Comparison of ENCODE assay signal across 7 cellular contexts in the genomic region with DNA sequence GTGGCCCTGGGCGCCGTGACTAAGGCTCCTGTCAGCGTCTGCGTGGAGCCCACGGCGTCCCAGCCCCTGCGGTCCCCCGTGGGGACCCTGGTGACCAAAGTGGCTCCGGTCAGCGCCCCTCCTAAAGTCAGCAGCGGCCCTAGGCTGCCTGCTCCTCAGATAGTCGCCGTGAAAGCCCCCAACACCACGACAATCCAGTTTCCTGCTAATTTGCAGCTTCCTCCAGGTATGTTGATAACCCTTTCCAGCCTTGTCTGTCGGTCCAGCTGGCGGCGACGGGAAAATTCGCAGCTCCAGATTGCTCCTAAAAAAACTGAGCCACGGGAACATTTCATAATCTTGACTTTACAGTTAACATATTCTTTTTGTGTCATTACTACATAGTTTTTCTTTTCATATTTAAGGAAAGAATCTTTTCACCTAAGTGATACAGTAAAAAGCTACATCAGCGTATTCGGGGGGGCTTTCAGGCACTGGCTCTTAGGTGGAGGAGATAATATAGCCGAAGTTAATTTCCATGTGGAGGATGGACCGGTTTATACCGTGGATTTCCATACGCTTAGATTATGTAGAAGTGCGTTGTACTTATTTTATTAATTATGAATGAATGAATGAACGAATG. TPM values are rescaled to one million over a fixed set of nuclear protein-coding genes. Genes with fewer than 3 reads are reported as not detected.
DNase-seq lines count a peak whose midpoint lies in the region; ATAC-seq, FAIRE-seq and TF ChIP-seq lines count a peak whose summit lies in the region.

No MANE protein-coding gene starts in this region.

- TF ChIP-seq CTCF in GM12864 (IDR thresholded peaks at IDR 0.05; ENCODE audit: low read depth, low read length, missing control alignments): no peak
- TF ChIP-seq CTCF in astrocyte (IDR thresholded peaks at IDR 0.05; ENCODE audit: insufficient read depth, low read depth, low read length): no peak
- no peak for TF ChIP-seq CTCF in right lobe of liver (IDR thresholded peaks at IDR 0.05)

- H3K4me3 ChIP-seq in GM12864 (ENCODE audit: low read depth, low read length) (peak overlapping the region; percentile 97), HUES6 (ENCODE audit: low read depth, low read length) (peak overlapping the region; percentile 98), astrocyte (ENCODE audit: insufficient read depth, low read depth, low read length) (peak overlapping the region; percentile 71), right lobe of liver (peak overlapping the region; percentile 52 to 71 (median 66)), urinary bladder (ENCODE audit: low read depth, low read length) (peak overlapping the region; percentile 90)

- H3K9ac ChIP-seq in HUES6 (ENCODE audit: low read length) (peak overlapping the region; percentile 90), astrocyte (ENCODE audit: low read length) (peak overlapping the region; percentile 83)

- ATAC-seq in right lobe of liver: no peak

- no peaks in the 10 kb centered on the region for H3K27me3 ChIP-seq in HUES6 (ENCODE audit: control insufficient read depth, insufficient read depth, low read length)
- H3K27me3 ChIP-seq in astrocyte (ENCODE audit: insufficient read depth, low read length): no peaks in the 10 kb centered on the region
- H3K27me3 ChIP-seq in right lobe of liver: no peaks in the 10 kb centered on the region

- no peaks in the 10 kb centered on the region for H3K79me2 ChIP-seq in astrocyte (ENCODE audit: insufficient read depth, low read length)

- H3K27ac ChIP-seq in HUES6 (ENCODE audit: low read depth, low read length) (peak overlapping the region; percentile 73; the same call in 1 of the 2 replicates), astrocyte (ENCODE audit: low read depth, low read length) (peak overlapping the region; percentile 54), right lobe of liver (no peak overlapping the region), urinary bladder (ENCODE audit: low read depth) (no peak overlapping the region)

- intact Hi-C loops in right lobe of liver (cut with DNase I): no loop called here

- H3K27ac Mint-ChIP-seq in astrocyte (ENCODE audit: unreplicated experiment): peak overlapping the region; percentile 91

- WGBS in right lobe of liver (ENCODE audit: insufficient coverage, low coverage, low lambda C conversion rate, missing lambda C conversion rate): 23% methylated on average over 15 of the region's 28 CpGs
- WGBS in urinary bladder: 19% methylated on average over 28 of the region's 28 CpGs

- H3K36me3 ChIP-seq in HUES6 (ENCODE audit: control insufficient read depth, insufficient read depth, low read length) (no peaks in the 10 kb centered on the region), astrocyte (ENCODE audit: insufficient read depth, low read length) (no peaks in the 10 kb centered on the region), right lobe of liver (no peaks in the 10 kb centered on the region), urinary bladder (ENCODE audit: insufficient read depth) (no peaks in the 10 kb centered on the region)

- peaks cover 9% of the 10 kb centered on the region for H3K4me1 Mint-ChIP-seq in astrocyte (ENCODE audit: low read depth, unreplicated experiment)

- TF ChIP-seq POLR2A in right lobe of liver (IDR thresholded peaks at IDR 0.05): no peak

- H3K27me3 Mint-ChIP-seq in astrocyte (ENCODE audit: low read depth, unreplicated experiment): no peaks in the 10 kb centered on the region

- no peak for DNase-seq in GM12864 (ENCODE audit: low read depth)
- DNase-seq in astrocyte (ENCODE audit: low read depth): no peak
- DNase-seq in right lobe of liver: no peak
- DNase-seq in putamen (ENCODE audit: low spot score): no peak
- no peak for DNase-seq in activated CD4-positive, alpha-beta T cell treated with anti-CD3 and anti-CD28 coated beads, Interleukin-2, amount 50 U/mL, for 1 hour

- peaks cover 2% of the 10 kb centered on the region for H3K9me3 Mint-ChIP-seq in astrocyte (ENCODE audit: unreplicated experiment)

- peak overlapping the region; percentile 97 for H3K4me2 ChIP-seq in astrocyte (ENCODE audit: low read length)

- no peak for FAIRE-seq in astrocyte (lab: Jason Lieb, UNC)

- no peaks in the 10 kb centered on the region for H3K36me3 Mint-ChIP-seq in astrocyte (ENCODE audit: low read depth, unreplicated experiment)

- H3K9me3 ChIP-seq in HUES6 (ENCODE audit: control insufficient read depth, insufficient read depth, low read depth, low read length) (peaks cover 9% of the 10 kb centered on the region), astrocyte (ENCODE audit: insufficient read depth, low read depth, low read length) (no peaks in the 10 kb centered on the region), right lobe of liver (no peaks in the 10 kb centered on the region)

- peak overlapping the region; percentile 93 for H2AFZ ChIP-seq in astrocyte (ENCODE audit: low read depth, low read length)

- H3K4me1 ChIP-seq in HUES6 (ENCODE audit: control insufficient read depth, insufficient read depth, low read length) (peaks cover 28% of the 10 kb centered on the region; the same call in 1 of the 2 replicates), astrocyte (ENCODE audit: insufficient read depth, low read length) (peaks cover 4% of the 10 kb centered on the region), right lobe of liver (peaks cover 0 to 8% (median 0%) of the 10 kb centered on the region in 4 donors), urinary bladder (ENCODE audit: insufficient read depth) (no peaks in the 10 kb centered on the region)

- H4K20me1 ChIP-seq in astrocyte (ENCODE audit: insufficient read depth, low read length): no peaks in the 10 kb centered on the region

- peak overlapping the region; percentile 97 for H3K4me3 Mint-ChIP-seq in astrocyte (ENCODE audit: unreplicated experiment)

RNA-seq across cellular contexts. Expression of a gene that starts 0.9 kb away (rescaled TPM):
- total RNA-seq in astrocyte: 3.0 and 3.2 TPM in 2 replicates
- under 1 TPM; 0.09 to 0.44 (median 0.31) TPM for total RNA-seq in right lobe of liver
- total RNA-seq in urinary bladder: 5.0 TPM
- polyA plus RNA-seq in urinary bladder: 3.5 TPM

Comparison
In these comparisons a context has a peak if more than half of its experiments do, and no peak if none do; other contexts are left out.
1. H3K27ac ChIP-seq: peak in HUES6 (single experiment) and astrocyte (single experiment); none in right lobe of liver (0 of 3) and urinary bladder (single experiment).
2. Peak in every context shown above with its lines, with median percentiles within 50 percentile points of each other: H3K4me3 ChIP-seq.